18 cellular contexts compared by ENCODE assay signal in the genomic region with DNA sequence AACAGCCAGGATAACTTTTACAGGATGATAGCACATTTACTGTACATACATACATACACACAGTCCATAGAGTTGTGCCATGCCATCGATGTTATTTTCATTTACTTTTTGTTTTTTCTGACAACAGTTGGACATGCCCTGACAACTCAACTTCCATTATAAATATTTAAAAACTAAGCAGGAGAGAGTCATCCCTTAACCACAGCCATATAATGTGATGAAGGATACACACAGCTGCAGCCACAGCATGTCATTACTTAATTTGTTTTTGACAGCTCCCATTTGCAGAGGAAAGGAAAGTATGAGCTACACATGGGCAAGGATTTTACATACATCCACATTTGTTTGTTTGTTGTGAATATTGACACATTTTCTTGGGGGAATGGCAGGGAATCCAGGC.
A peak's percentile ranks its signal among the peaks of the same experiment; 100 is the strongest.
DNase-seq lines count a peak whose midpoint lies in the region; ATAC-seq and TF ChIP-seq lines count a peak whose summit lies in the region.
"Had no signal": no experiment of that assay in that cellular context is flagged by ENCODE, and none has a peak within 500 bp of the region (broad histone marks: within the 10 kb centered on the region; RNA-seq: fewer than 3 reads in every experiment).

No MANE protein-coding gene starts in this region.

- no peaks in the 10 kb centered on the region for H3K4me1 Mint-ChIP-seq in Calu3 (ENCODE audit: low read depth, unreplicated experiment)
- H3K4me1 Mint-ChIP-seq: CD14-positive monocyte had no signal

- DNase-seq in A172 (ENCODE audit: low spot score) (peak; percentile 10), M059J (ENCODE audit: low read depth) (peak; percentile 5), epithelial cell of prostate (ENCODE audit: low read depth, low spot score) (peak; percentile 36), myocyte (ENCODE audit: low read depth) (peak; percentile 73), Calu3 (no peak)
- DNase-seq: AML-193, Karpas-422, NCI-H1436, NCI-H2029, NCI-H2171 treated with DMSO at 0.1 percent for 48 hours, NCI-H446 treated with DMSO at 0.1 percent for 48 hours, NCI-H82 had no signal

- CTCF ChIA-PET in Calu3 (lab: Charles Lee) = no interaction called here

- intact Hi-C loops in Calu3 (cut with micrococcal nuclease; ENCODE audit: unreplicated experiment) = no loop called here

- no peaks in the 10 kb centered on the region for H3K27me3 Mint-ChIP-seq in Calu3 (ENCODE audit: unreplicated experiment)

- no peak for TF ChIP-seq CTCF in Calu3 (IDR thresholded peaks at IDR 0.05; ENCODE audit: unreplicated experiment)

- H3K36me3 Mint-ChIP-seq in Calu3 (ENCODE audit: insufficient read depth, unreplicated experiment) = no peaks in the 10 kb centered on the region
- H3K36me3 Mint-ChIP-seq: CD14-positive monocyte had no signal

- no TSS peak for BruUV-seq in Calu3 (replicated peaks; lab: Mats Ljungman, UMichigan)

- no peak overlapping the region for H3K4me3 Mint-ChIP-seq in Calu3 (ENCODE audit: low read depth, unreplicated experiment)
- H3K4me3 Mint-ChIP-seq: CD14-positive monocyte had no signal

- no peak overlapping the region for H3K27ac ChIP-seq in epithelial cell of prostate
- H3K27ac ChIP-seq: A549, SK-N-MC had no signal

- ATAC-seq in GM19455 (IDR thresholded peaks at IDR 0.05; ENCODE audit: unreplicated experiment) (no peak), GM18858 (IDR thresholded peaks at IDR 0.05; ENCODE audit: unreplicated experiment) (no peak)
- ATAC-seq: A549, Panc1 had no signal

- H3K27ac Mint-ChIP-seq in Calu3 (ENCODE audit: unreplicated experiment) = no peak overlapping the region
- H3K27ac Mint-ChIP-seq: CD14-positive monocyte had no signal

- no peaks in the 10 kb centered on the region for H3K9me3 Mint-ChIP-seq in Calu3 (ENCODE audit: low read depth, unreplicated experiment)
